1 cellular context compared by ENCODE assay signal in the genomic region with DNA sequence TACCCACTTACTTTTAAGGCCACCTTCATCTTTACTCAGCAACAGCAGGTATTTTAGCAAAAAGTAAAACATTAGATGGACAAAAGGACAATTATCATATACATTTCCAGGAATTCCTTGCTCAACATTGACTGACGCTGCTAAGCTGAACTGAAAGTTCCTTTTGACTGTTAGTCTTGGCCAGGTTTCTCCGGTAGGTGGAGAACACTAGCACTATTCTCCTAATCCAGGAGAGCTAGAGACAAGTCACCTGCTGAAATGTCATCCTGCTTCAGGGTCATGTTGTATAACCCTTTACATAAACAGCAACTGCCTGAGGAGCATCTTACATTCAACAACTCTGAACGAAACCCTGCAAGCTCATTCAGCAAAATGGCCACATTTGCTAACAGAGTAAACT.
TF ChIP-seq lines count a peak whose summit lies in the region.

No MANE protein-coding gene starts in this region.

TF ChIP-seq in H1, 55 proteins besides CTCF, POLR2A, EP300 and RAD21 (continued from another document):
- TF ChIP-seq, protein P1, sequence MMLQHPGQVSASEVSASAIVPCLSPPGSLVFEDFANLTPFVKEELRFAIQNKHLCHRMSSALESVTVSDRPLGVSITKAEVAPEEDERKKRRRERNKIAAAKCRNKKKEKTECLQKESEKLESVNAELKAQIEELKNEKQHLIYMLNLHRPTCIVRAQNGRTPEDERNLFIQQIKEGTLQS (IDR thresholded peaks at IDR 0.05; ENCODE audit: insufficient read depth, low read depth, low read length), result no peak
- no peak for TF ChIP-seq ZNF274 (IDR thresholded peaks at IDR 0.05; ENCODE audit: borderline replicate concordance, extremely low read depth, low read length)
- no peak for TF ChIP-seq CHD1 (IDR thresholded peaks at IDR 0.05; ENCODE audit: low read depth, low read length)
- no peak for TF ChIP-seq PHF8 (conservative IDR thresholded peaks at IDR 0.05; ENCODE audit: low read depth, low read length)
- TF ChIP-seq RFX5 (IDR thresholded peaks at IDR 0.05; ENCODE audit: borderline replicate concordance, low read depth, low read length), result no peak
- TF ChIP-seq E2F6 (IDR thresholded peaks at IDR 0.05), result no peak
- no peak for TF ChIP-seq GTF2F1 (IDR thresholded peaks at IDR 0.05; ENCODE audit: borderline replicate concordance, low read depth, low read length)
- no peak for TF ChIP-seq GABPA (IDR thresholded peaks at IDR 0.05; ENCODE audit: borderline replicate concordance, insufficient read depth, low read length)
- no peak for TF ChIP-seq BACH1 (IDR thresholded peaks at IDR 0.05; ENCODE audit: low read length)
- TF ChIP-seq KDM5A (IDR thresholded peaks at IDR 0.05; ENCODE audit: low read length), result no peak
- no peak for TF ChIP-seq SAP30 (IDR thresholded peaks at IDR 0.05; ENCODE audit: insufficient read depth, insufficient replicate concordance, low read length)
- TF ChIP-seq EZH2 (IDR thresholded peaks at IDR 0.05; ENCODE audit: low read depth, low read length, severe bottlenecking), result no peak
- TF ChIP-seq CREB1 (IDR thresholded peaks at IDR 0.05), result no peak
